17 cellular contexts compared by ENCODE assay signal in genomic region chr9:88987646-88988045, GRCh38. TPM values are rescaled to one million over a fixed set of nuclear protein-coding genes. Genes with fewer than 3 reads are reported as not detected.
DNase-seq lines count a peak whose midpoint lies in the region; ATAC-seq and TF ChIP-seq lines count a peak whose summit lies in the region.
"Had no signal": no experiment of that assay in that cellular context is flagged by ENCODE, and none has a peak within 500 bp of the region (broad histone marks: within the 10 kb centered on the region; RNA-seq: fewer than 3 reads in every experiment).

No MANE protein-coding gene starts in this region.

- no peaks in the 10 kb centered on the region for H3F3A ChIP-seq in OCI-LY1 (ENCODE audit: insufficient read depth, low read length)

- H3K36me3 ChIP-seq in heart left ventricle (no peaks in the 10 kb centered on the region), OCI-LY1 (ENCODE audit: insufficient read depth, low read length) (0 out of 2 replicates have a peak, but pooled peaks cover 3% of the 10 kb centered on the region)

- peaks cover 19% of the 10 kb centered on the region for H3K27me3 Mint-ChIP-seq in type B pancreatic cell

- H3K4me3 ChIP-seq in heart left ventricle (no peak overlapping the region), OCI-LY1 (ENCODE audit: low read depth, low read length, poor library complexity, severe bottlenecking) (no peak overlapping the region)
- H3K4me3 ChIP-seq: GM23248 had no signal

- no peak overlapping the region for H3K4me2 ChIP-seq in OCI-LY1 (ENCODE audit: low read length)

- no peaks in the 10 kb centered on the region for H3K79me2 ChIP-seq in OCI-LY1 (ENCODE audit: insufficient read depth, low read length)

- peaks cover 19% of the 10 kb centered on the region for H3K4me1 Mint-ChIP-seq in type B pancreatic cell (ENCODE audit: unreplicated experiment)

- no peak for TF ChIP-seq POLR2A in heart left ventricle (IDR thresholded peaks at IDR 0.05)

- no peak overlapping the region for H3K9ac ChIP-seq in OCI-LY1 (ENCODE audit: low read length)
- H3K9ac ChIP-seq: GM23248 had no signal

- 67 to 95% (median 83%) methylated on average over 3 of the region's 3 CpGs for WGBS in heart left ventricle, 4 donors

- H3K4me1 ChIP-seq in heart left ventricle, result peaks cover 0 to 20% (median 7%) of the 10 kb centered on the region in 12 donors
- H3K4me1 ChIP-seq in OCI-LY1 (ENCODE audit: insufficient read depth, low read length, severe bottlenecking), result peaks cover 34% of the 10 kb centered on the region

- H2AFZ ChIP-seq in OCI-LY1 (ENCODE audit: low read length), result no peak overlapping the region
- H2AFZ ChIP-seq: GM23248 had no signal

- DNase-seq in cardiac septum (ENCODE audit: low spot score) (peak; percentile 44), heart left ventricle (no peak), type B pancreatic cell (ENCODE audit: extremely low spot score, unreplicated experiment) (peak; percentile 39), occipital lobe (lab: John Stamatoyannopoulos, UW) (no peak)
- DNase-seq: C1 segment of cervical spinal cord; Calu3; CD4-positive, alpha-beta memory T cell; COR-L47; DMS53; DMS79 treated with DMSO at 0.1 percent for 48 hours; GF-D8; GM23248; H7; HCEC 1CT had no signal

- H3K4me3 Mint-ChIP-seq in type B pancreatic cell, result no peak overlapping the region
- H3K4me3 Mint-ChIP-seq: CD4-positive, alpha-beta memory T cell had no signal

- ATAC-seq in heart left ventricle (no peak), GM19463 (IDR thresholded peaks at IDR 0.05; ENCODE audit: unreplicated experiment) (no peak)

- H3K27me3 ChIP-seq in heart left ventricle, result peaks cover 0 to 12% (median 4%) of the 10 kb centered on the region in 9 donors
- no peaks in the 10 kb centered on the region for H3K27me3 ChIP-seq in OCI-LY1 (ENCODE audit: insufficient read depth, low read length)

- H4K20me1 ChIP-seq in OCI-LY1 (ENCODE audit: insufficient read depth, low read length), result no peaks in the 10 kb centered on the region

- no peak overlapping the region for H3K27ac Mint-ChIP-seq in type B pancreatic cell
- H3K27ac Mint-ChIP-seq: CD4-positive, alpha-beta memory T cell had no signal

- peaks cover 0 to 2% (median 0%) of the 10 kb centered on the region in 12 donors for H3K9me3 ChIP-seq in heart left ventricle
- H3K9me3 ChIP-seq in OCI-LY1 (ENCODE audit: low read length), result peaks cover 4% of the 10 kb centered on the region; the same call in 1 of the 2 replicates

- H3K9me2 ChIP-seq in OCI-LY1 (ENCODE audit: low read depth, low read length), result no peaks in the 10 kb centered on the region

- no peaks in the 10 kb centered on the region for H3K36me3 Mint-ChIP-seq in type B pancreatic cell
- H3K36me3 Mint-ChIP-seq: CD4-positive, alpha-beta memory T cell had no signal

- no peak overlapping the region for H3K27ac ChIP-seq in heart left ventricle
- H3K27ac ChIP-seq in OCI-LY1 (ENCODE audit: low read depth, low read length, poor library complexity, severe bottlenecking), result peak overlapping the region; percentile 1
- H3K27ac ChIP-seq: GM23248 had no signal

- no peak for TF ChIP-seq CTCF in heart left ventricle (IDR thresholded peaks at IDR 0.05)
- TF ChIP-seq CTCF in OCI-LY1 (IDR thresholded peaks at IDR 0.05; ENCODE audit: low read length), result no peak
- no peak for TF ChIP-seq CTCF in type B pancreatic cell (conservative IDR thresholded peaks at IDR 0.05)

- intact Hi-C loops in cardiac septum (cut with DNase I) (no loop called here), heart left ventricle (cut with DNase I) (loop anchor here in 1 of 10 donors (5.0 kb wide), 1 partner anchor 35 kb away; no protein-coding TSS in a partner anchor)

- H3K9me3 Mint-ChIP-seq in type B pancreatic cell, result no peaks in the 10 kb centered on the region
- H3K9me3 Mint-ChIP-seq: CD4-positive, alpha-beta memory T cell had no signal

RNA-seq across cellular contexts. Expression of gene S1PR3, which starts 3.6 kb away (rescaled TPM):
- total RNA-seq in cardiac septum, result 9.9 TPM
- total RNA-seq in heart left ventricle, result 10 to 100 TPM in 7 of 9 donors, 1 to 10 TPM in 2; 7.4 to 50.3 (median 29.6) TPM
- polyA plus RNA-seq in heart left ventricle, result 10 to 100 TPM; 13.9 to 14.1 TPM
- total RNA-seq in type B pancreatic cell (ENCODE audit: low replicate concordance), result 9.3 and 37.9 TPM in 2 replicates
- 7.6 TPM for total RNA-seq in occipital lobe
- total RNA-seq: CD4-positive, alpha-beta memory T cell; G401 had no signal
- polyA plus RNA-seq: CD4-positive, alpha-beta memory T cell had no signal

Comparison
In these comparisons a context has a peak if more than half of its experiments do, and no peak if none do; other contexts are left out.
1. DNase-seq: peak in cardiac septum (single experiment) and type B pancreatic cell (single experiment); none in heart left ventricle (0 of 5) and occipital lobe (single experiment).